8 cellular contexts compared by ENCODE assay signal in the genomic region with DNA sequence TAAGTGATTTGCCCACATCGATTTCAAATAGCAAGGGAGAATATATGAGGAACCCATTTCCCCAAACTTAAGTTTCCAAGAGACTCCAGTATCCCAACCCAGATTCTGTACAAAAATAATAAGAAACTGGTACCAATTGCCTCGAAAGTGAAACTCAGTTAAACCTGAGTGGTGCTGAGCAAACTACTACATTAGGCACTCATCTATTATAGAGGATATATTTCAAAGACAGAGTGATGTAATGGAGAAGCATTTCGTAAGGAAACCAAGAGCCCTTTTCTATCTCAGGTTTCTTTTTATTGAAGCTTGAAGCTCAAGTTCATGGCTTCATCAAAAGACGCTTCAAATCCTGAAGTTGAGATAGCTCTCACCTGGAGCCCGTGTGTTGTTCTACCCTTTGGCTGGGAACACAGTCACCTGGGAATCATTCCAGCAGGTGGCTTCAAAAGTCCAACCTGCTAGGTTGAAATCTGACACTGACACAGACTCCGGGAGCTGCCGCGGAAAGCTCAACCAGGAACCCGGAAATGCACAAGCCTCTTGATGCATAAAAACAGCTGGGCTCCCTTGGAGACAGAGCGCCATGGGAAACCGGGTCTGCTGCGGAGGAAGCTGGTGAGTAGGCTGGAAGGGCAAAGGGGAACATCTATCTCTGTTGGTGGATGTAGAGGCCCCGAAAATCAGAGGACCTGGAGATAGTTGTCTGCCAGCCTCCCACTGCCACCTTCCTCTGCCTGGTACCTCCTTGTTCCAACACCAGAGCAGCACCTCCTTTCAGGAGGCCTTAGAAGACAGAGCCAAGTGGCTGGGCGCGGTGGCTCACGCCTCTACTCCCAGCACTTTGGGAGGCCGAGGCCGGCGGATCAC. TPM values are rescaled to one million over a fixed set of nuclear protein-coding genes. Genes with fewer than 3 reads are reported as not detected.
DNase-seq lines count a peak whose midpoint lies in the region; ATAC-seq, FAIRE-seq and TF ChIP-seq lines count a peak whose summit lies in the region.

A gene with protein sequence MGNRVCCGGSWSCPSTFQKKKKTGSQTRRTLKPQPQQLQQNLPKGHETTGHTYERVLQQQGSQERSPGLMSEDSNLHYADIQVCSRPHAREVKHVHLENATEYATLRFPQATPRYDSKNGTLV (plus strand): TSS at position 524 of the 867 bp plus-strand sequence. CDS start 60 bp downstream, at position 584.

- H3K4me3 ChIP-seq in Panc1 (ENCODE audit: low read depth in 2 of 2, low read length in 2 of 2) (peak within 1 kb of the TSS in 1 of 2 experiments; percentile 10; a peak in 1 of 4 replicates), small intestine (ENCODE audit: low read depth in 1 of 2, low read length in 2 of 2) (peak within 1 kb of the TSS in 1 of 2 donors; percentile 35)

- peak; percentile 61; the same call in 1 of the 2 replicates for TF ChIP-seq EP300 in Ishikawa (IDR thresholded peaks at IDR 0.05; ENCODE audit: borderline replicate concordance)

- no peak for FAIRE-seq in small intestine (lab: Jason Lieb, UNC)

- TF ChIP-seq CTCF in Panc1 (IDR thresholded peaks at IDR 0.05) (no peak), GM10248 (IDR thresholded peaks at IDR 0.05; ENCODE audit: control extremely low read depth, extremely low read depth, low read depth, missing control alignments) (no peak)

- no peaks in the 10 kb centered on the region for H3K9me3 ChIP-seq in Panc1 (ENCODE audit: control insufficient read depth, insufficient read depth, low read depth, low read length)
- H3K9me3 ChIP-seq in small intestine (ENCODE audit: control insufficient read depth, low read depth) = no peaks in the 10 kb centered on the region

- H3K27ac ChIP-seq in Panc1 (ENCODE audit: low read length) = no peak within 1 kb of the TSS; the same call in 1 of the 2 replicates
- peak within 1 kb of the TSS; percentile 89 to 91 for H3K27ac ChIP-seq in small intestine (ENCODE audit: low read depth in 1 of 2, low read length in 1 of 2)

- POLR2A ChIA-PET in Panc1 (lab: Charles Lee) = no interaction called here
- POLR2A ChIA-PET in GM10248 (lab: Yijun Ruan, JAX) = no interaction called here

- no peaks in the 10 kb centered on the region for H3K36me3 ChIP-seq in Panc1 (ENCODE audit: control insufficient read depth, insufficient read depth, low read length)
- H3K36me3 ChIP-seq in small intestine (ENCODE audit: control insufficient read depth in 2 of 2, insufficient read depth in 2 of 2, low read length in 2 of 2) = no peaks in the 10 kb centered on the region

- BruUV-seq in Panc1 (replicated peaks; lab: Mats Ljungman, UMichigan) = no TSS peak

- no peak for TF ChIP-seq RAD21 in Ishikawa (IDR thresholded peaks at IDR 0.05; ENCODE audit: low read depth)

- H3K4me1 ChIP-seq in Panc1 (ENCODE audit: control insufficient read depth, insufficient read depth, low read length) (0 out of 2 replicates have a peak, but pooled peaks cover 6% of the 10 kb centered on the region), small intestine (ENCODE audit: control insufficient read depth in 2 of 2, insufficient read depth in 1 of 2, low read depth in 1 of 2, low read length in 1 of 2) (no peaks in the 10 kb centered on the region)

- in situ Hi-C loops in Panc1 (cut with HindIII; ENCODE audit: low pct_unique_long_range_greater_than_20kb, low sequenced_read_pairs) = no loop called here

- no peak for DNase-seq in Panc1 (ENCODE audit: low read depth, low spot score)
- DNase-seq in iPS DF 4.7 (ENCODE audit: extremely low read depth, low spot score) = peak; percentile 80
- DNase-seq in small intestine = peak; percentile 96
- no peak for DNase-seq in GDM1 (lab: John Stamatoyannopoulos, UW)
- DNase-seq in GM10248 (ENCODE audit: extremely low spot score) = no peak
- DNase-seq in activated naive CD4-positive, alpha-beta T cell treated with anti-CD3 and anti-CD28 coated beads, Interleukin-2, amount 50 U/mL, for 16 hours = no peak
- no peak for DNase-seq in GM19238 (ENCODE audit: insufficient read length, low spot score)

- no peaks in the 10 kb centered on the region for H3K27me3 ChIP-seq in Panc1 (ENCODE audit: control insufficient read depth, insufficient read depth, low read length)
- no peaks in the 10 kb centered on the region for H3K27me3 ChIP-seq in small intestine (ENCODE audit: control insufficient read depth in 2 of 2, insufficient read depth in 2 of 2, low read length in 2 of 2)

- intact Hi-C loops in Panc1 (cut with micrococcal nuclease; ENCODE audit: unreplicated experiment) = no loop called here

- peak; percentile 47 for ATAC-seq in Panc1

- 12 to 43% (median 35%) methylated on average over 19 of the region's 19 CpGs for WGBS in small intestine, 3 donors

- CTCF ChIA-PET in Panc1 (lab: Charles Lee) (interaction anchor here (0.6 kb wide), 1 partner anchor 55 kb away, joined by 3 read pairs; no protein-coding TSS in a partner anchor), GM10248 (lab: Yijun Ruan, JAX) (interaction anchor here (0.9 to 2.1 kb wide), 4 partner anchors 8 to 16 kb away, joined by 3 to 8 read pairs (median 4); no protein-coding TSS in a partner anchor)

TF ChIP-seq in Ishikawa, 13 proteins besides CTCF, POLR2A, EP300 and RAD21:
- TF ChIP-seq NFIC (IDR thresholded peaks at IDR 0.05) (peak; percentile 57), TAF1 (IDR thresholded peaks at IDR 0.05; ENCODE audit: low read depth) (no peak), TEAD4 (IDR thresholded peaks at IDR 0.05) (peak; percentile 36; the same call in 1 of the 2 replicates), TCF12 (IDR thresholded peaks at IDR 0.05; ENCODE audit: low read depth) (peak; percentile 70; the same call in 1 of the 2 replicates)
- TF ChIP-seq, protein P1, sequence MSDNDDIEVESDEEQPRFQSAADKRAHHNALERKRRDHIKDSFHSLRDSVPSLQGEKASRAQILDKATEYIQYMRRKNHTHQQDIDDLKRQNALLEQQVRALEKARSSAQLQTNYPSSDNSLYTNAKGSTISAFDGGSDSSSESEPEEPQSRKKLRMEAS (IDR thresholded peaks at IDR 0.05) = peak; percentile 50
- TF ChIP-seq, protein P2, sequence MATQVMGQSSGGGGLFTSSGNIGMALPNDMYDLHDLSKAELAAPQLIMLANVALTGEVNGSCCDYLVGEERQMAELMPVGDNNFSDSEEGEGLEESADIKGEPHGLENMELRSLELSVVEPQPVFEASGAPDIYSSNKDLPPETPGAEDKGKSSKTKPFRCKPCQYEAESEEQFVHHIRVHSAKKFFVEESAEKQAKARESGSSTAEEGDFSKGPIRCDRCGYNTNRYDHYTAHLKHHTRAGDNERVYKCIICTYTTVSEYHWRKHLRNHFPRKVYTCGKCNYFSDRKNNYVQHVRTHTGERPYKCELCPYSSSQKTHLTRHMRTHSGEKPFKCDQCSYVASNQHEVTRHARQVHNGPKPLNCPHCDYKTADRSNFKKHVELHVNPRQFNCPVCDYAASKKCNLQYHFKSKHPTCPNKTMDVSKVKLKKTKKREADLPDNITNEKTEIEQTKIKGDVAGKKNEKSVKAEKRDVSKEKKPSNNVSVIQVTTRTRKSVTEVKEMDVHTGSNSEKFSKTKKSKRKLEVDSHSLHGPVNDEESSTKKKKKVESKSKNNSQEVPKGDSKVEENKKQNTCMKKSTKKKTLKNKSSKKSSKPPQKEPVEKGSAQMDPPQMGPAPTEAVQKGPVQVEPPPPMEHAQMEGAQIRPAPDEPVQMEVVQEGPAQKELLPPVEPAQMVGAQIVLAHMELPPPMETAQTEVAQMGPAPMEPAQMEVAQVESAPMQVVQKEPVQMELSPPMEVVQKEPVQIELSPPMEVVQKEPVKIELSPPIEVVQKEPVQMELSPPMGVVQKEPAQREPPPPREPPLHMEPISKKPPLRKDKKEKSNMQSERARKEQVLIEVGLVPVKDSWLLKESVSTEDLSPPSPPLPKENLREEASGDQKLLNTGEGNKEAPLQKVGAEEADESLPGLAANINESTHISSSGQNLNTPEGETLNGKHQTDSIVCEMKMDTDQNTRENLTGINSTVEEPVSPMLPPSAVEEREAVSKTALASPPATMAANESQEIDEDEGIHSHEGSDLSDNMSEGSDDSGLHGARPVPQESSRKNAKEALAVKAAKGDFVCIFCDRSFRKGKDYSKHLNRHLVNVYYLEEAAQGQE (IDR thresholded peaks at IDR 0.05; ENCODE audit: low read depth) = no peak

RNA-seq across cellular contexts. Expression of the gene that starts here (rescaled TPM):
- not detected for total RNA-seq in Panc1 (2021; ENCODE audit: unreplicated experiment)
- 0.22 TPM for polyA plus RNA-seq in Panc1 (2012; ENCODE audit: insufficient read length)
- polyA plus RNA-seq in small intestine = 10 to 100 TPM; 10.3 to 33.5 (median 30.0) TPM

Comparison
In these comparisons a context has a peak if more than half of its experiments do, and no peak if none do; other contexts are left out.
1. Peak in ATAC-seq in Panc1; RNA of the gene not detected or under 1 TPM.
2. DNase-seq: peak in iPS DF 4.7 (single experiment) and small intestine (single experiment); none in Panc1 (single experiment), GDM1 (single experiment), GM10248 (single experiment), activated naive CD4-positive, alpha-beta T cell treated with anti-CD3 and anti-CD28 coated beads, Interleukin-2, amount 50 U/mL, for 16 hours (single experiment) and GM19238 (single experiment).